8 cellular contexts compared by ENCODE assay signal in genomic region chr2:218074031-218074430, GRCh38. TPM values are rescaled to one million over a fixed set of nuclear protein-coding genes. Genes with fewer than 3 reads are reported as not detected.
A peak's percentile ranks its signal among the peaks of the same experiment; 100 is the strongest.
DNase-seq lines count a peak whose midpoint lies in the region; ATAC-seq and TF ChIP-seq lines count a peak whose summit lies in the region.

No MANE protein-coding gene starts in this region.

- DNase-seq in Calu3 (peak; percentile 65), HCEC 1CT (peak; percentile 11), SKM-1 (lab: John Stamatoyannopoulos, UW; ENCODE audit: unreplicated experiment) (peak; percentile 48), heart left ventricle (peak in 1 of 5 donors; percentile 69), thyroid gland (peak; percentile 50 to 53), NK-92 (lab: John Stamatoyannopoulos, UW; ENCODE audit: unreplicated experiment) (no peak)

- no peak overlapping the region for H3K27ac Mint-ChIP-seq in Calu3 (ENCODE audit: unreplicated experiment)

- 51 to 63% (median 55%) methylated on average over 7 of the region's 7 CpGs for WGBS in heart left ventricle, 4 donors
- WGBS in thyroid gland, 2 donors, result 43 to 65% methylated on average over 7 of the region's 7 CpGs

- H3K4me1 ChIP-seq in heart left ventricle, result peaks cover 0 to 3% (median 0%) of the 10 kb centered on the region in 12 donors
- no peaks in the 10 kb centered on the region for H3K4me1 ChIP-seq in thyroid gland

- H3K4me3 ChIP-seq in heart left ventricle, result no peak overlapping the region
- H3K4me3 ChIP-seq in thyroid gland (replicated peaks in 1 of 3), result no peak overlapping the region

- ATAC-seq in heart left ventricle, result peak in 3 of 4 donors; percentile 23 to 52 (median 43)
- ATAC-seq in GM19452 (IDR thresholded peaks at IDR 0.05; ENCODE audit: unreplicated experiment), result no peak
- no peak for ATAC-seq in GM19328 (IDR thresholded peaks at IDR 0.05; ENCODE audit: unreplicated experiment)

- H3K9me3 ChIP-seq in heart left ventricle, result no peaks in the 10 kb centered on the region
- H3K9me3 ChIP-seq in thyroid gland, result no peaks in the 10 kb centered on the region

- TF ChIP-seq POLR2A in heart left ventricle (IDR thresholded peaks at IDR 0.05) (no peak), thyroid gland (IDR thresholded peaks at IDR 0.05) (no peak)

- H3K4me3 Mint-ChIP-seq in Calu3 (ENCODE audit: low read depth, unreplicated experiment), result no peak overlapping the region

- no peaks in the 10 kb centered on the region for H3K4me1 Mint-ChIP-seq in Calu3 (ENCODE audit: low read depth, unreplicated experiment)

- H3K36me3 ChIP-seq in heart left ventricle (no peaks in the 10 kb centered on the region), thyroid gland (no peaks in the 10 kb centered on the region)

- H3K27me3 Mint-ChIP-seq in Calu3 (ENCODE audit: unreplicated experiment), result peaks cover 87% of the 10 kb centered on the region

- CTCF ChIA-PET in Calu3 (lab: Charles Lee), result interaction anchor here (1.3 kb wide), 1 partner anchor 289 kb away, joined by 4 read pairs; no protein-coding TSS in a partner anchor

- TF ChIP-seq CTCF in Calu3 (IDR thresholded peaks at IDR 0.05; ENCODE audit: unreplicated experiment), result peak; percentile 36
- TF ChIP-seq CTCF in heart left ventricle (IDR thresholded peaks at IDR 0.05), result peak; percentile 12 to 58 (median 38)
- peak in 4 of 6 experiments; percentile 14 to 51 (median 28) for TF ChIP-seq CTCF in thyroid gland (IDR thresholded peaks at IDR 0.05)

- no TSS peak for BruUV-seq in Calu3 (replicated peaks; lab: Mats Ljungman, UMichigan)

- H3K9me3 Mint-ChIP-seq in Calu3 (ENCODE audit: low read depth, unreplicated experiment), result no peaks in the 10 kb centered on the region

- no peaks in the 10 kb centered on the region for H3K27me3 ChIP-seq in heart left ventricle
- no peaks in the 10 kb centered on the region for H3K27me3 ChIP-seq in thyroid gland

- peaks cover 2% of the 10 kb centered on the region for H3K36me3 Mint-ChIP-seq in Calu3 (ENCODE audit: insufficient read depth, unreplicated experiment)

- intact Hi-C loops in Calu3 (cut with micrococcal nuclease; ENCODE audit: unreplicated experiment), result no loop called here
- intact Hi-C loops in heart left ventricle (cut with DNase I), result no loop called here
- intact Hi-C loops in thyroid gland (cut with DNase I), result no loop called here

- no peak overlapping the region for H3K27ac ChIP-seq in heart left ventricle
- no peak overlapping the region for H3K27ac ChIP-seq in thyroid gland

RNA-seq across cellular contexts. Expression of gene RUFY4, which starts 5.0 kb away (rescaled TPM):
- total RNA-seq in Calu3 (2022) (0.21 and 2.6 TPM in 2 replicates), heart left ventricle (1 to 10 TPM in 1 of 9 donors, under 1 TPM in 2, not detected in 6; 0.11 to 1.0 (median 0.14) TPM), thyroid gland (not detected)
- polyA plus RNA-seq in heart left ventricle, result not detected

RNA-seq across cellular contexts. Expression of gene CXCR2, which starts 51.8 kb away (rescaled TPM):
- total RNA-seq in Calu3 (2022), result not detected in 2 replicates
- total RNA-seq in heart left ventricle, result 1 to 10 TPM in 2 of 9 donors, under 1 TPM in 7; 0.27 to 2.0 (median 0.56) TPM
- polyA plus RNA-seq in heart left ventricle, result under 1 TPM; 0.11 to 0.19 TPM
- under 1 TPM in 1 of 4 donors, not detected in 3; 0.59 TPM for total RNA-seq in thyroid gland

Comparison
In these comparisons a context has a peak if more than half of its experiments do, and no peak if none do; other contexts are left out.
1. ATAC-seq: peak in heart left ventricle (3 of 4); none in GM19452 (single experiment) and GM19328 (single experiment).
2. Peak in every context shown above with its lines, with median percentiles within 50 percentile points of each other: CTCF ChIP-seq.